ENCODE assay signal across 9 cellular contexts in the genomic region with DNA sequence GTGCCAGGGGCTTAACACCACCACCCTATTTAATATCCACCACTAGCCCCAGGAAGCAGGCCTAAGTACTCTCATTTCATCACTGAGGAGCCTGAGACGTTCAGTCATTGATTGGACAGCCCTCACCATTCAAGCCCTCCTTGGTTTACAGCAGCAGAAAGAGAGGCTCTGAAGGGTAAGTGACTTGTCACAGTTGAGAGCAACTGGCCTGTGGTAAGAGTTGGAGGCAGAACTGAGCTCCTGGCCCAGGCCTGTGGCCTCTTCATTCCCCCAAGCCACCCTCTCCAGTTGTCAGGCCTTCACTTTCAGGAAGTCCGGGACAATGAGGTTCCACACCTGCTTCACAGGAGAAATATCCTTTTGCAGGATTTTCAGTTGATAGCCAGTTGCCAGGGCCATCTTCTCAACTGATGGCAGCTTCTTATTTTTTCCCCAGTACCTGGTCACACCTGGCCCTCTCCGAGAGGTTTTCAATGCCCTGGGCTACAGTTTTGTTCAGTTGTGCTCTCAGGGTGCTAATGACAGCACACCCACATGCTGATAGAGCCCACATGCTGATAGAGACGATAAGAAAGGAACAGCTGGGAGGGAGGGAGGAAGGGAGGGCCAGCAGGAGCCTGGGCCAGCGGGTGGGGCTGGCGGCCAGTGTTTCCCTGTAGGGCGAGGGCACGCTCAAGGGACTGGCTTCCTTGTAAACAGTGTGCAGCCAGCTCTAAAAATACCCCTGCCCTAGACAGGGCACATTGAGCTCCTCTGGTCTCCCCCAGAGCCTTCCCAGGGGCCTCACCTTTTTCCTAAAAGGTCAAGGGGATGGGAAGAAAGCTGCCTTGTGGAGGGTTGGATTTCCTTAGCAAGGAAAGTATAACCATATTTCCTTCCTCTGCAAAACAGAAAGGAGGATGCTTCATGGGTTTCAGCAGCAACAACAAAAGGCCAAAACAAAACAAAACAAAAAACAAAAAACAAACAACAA.
DNase-seq lines count a peak whose midpoint lies in the region; ATAC-seq and TF ChIP-seq lines count a peak whose summit lies in the region.
"Had no signal": no experiment of that assay in that cellular context is flagged by ENCODE, and none has a peak within 500 bp of the region (broad histone marks: within the 10 kb centered on the region; RNA-seq: fewer than 3 reads in every experiment).

No MANE protein-coding gene starts in this region.

- DNase-seq in CD14-positive monocyte (ENCODE audit: low spot score) (peak; percentile 46), NCI-H2196 treated with DMSO at 0.1 percent for 48 hours (lab: John Stamatoyannopoulos, UW; ENCODE audit: unreplicated experiment) (peak; percentile 40), esophagus muscularis mucosa (ENCODE audit: extremely low spot score) (no peak), HAP-1 (ENCODE audit: low spot score in 2 of 2) (no peak), germinal center (ENCODE audit: low spot score) (no peak)
- no peak for DNase-seq in activated CD4-positive, CD25-positive, alpha-beta regulatory T cell treated with anti-CD3 and anti-CD28 coated beads, Interleukin-2, amount 50 U/mL, for 72 hours

- H3K27ac Mint-ChIP-seq in CD14-positive monocyte (peak overlapping the region; percentile 74 to 94 (median 90)), nephron (peak overlapping the region; percentile 88 to 90 (median 90))

- peaks cover 0 to 5% (median 2%) of the 10 kb centered on the region in 3 donors for H3K27me3 Mint-ChIP-seq in CD14-positive monocyte (ENCODE audit: low read depth in 3 of 3)
- H3K27me3 Mint-ChIP-seq in nephron (ENCODE audit: low read depth) = no peaks in the 10 kb centered on the region

- no peak for ATAC-seq in GM18907 (IDR thresholded peaks at IDR 0.05; ENCODE audit: unreplicated experiment)
- ATAC-seq: activated CD4-positive, CD25-positive, alpha-beta regulatory T cell treated with anti-CD3 and anti-CD28 coated beads, Interleukin-2, amount 50 U/mL, for 24 hours had no signal

- H3K36me3 Mint-ChIP-seq in CD14-positive monocyte = peaks cover 0 to 1% of the 10 kb centered on the region in 2 donors
- no peaks in the 10 kb centered on the region for H3K36me3 Mint-ChIP-seq in nephron (ENCODE audit: low read depth)

- no peak overlapping the region for H3K4me3 ChIP-seq in esophagus muscularis mucosa
- no peak overlapping the region for H3K4me3 ChIP-seq in HAP-1

- peak overlapping the region; percentile 37 to 67 (median 50) for H3K27ac ChIP-seq in esophagus muscularis mucosa (replicated peaks in 1 of 4)

- in situ Hi-C loops in HAP-1 (cut with MboI; ENCODE audit: low sequenced_read_pairs) = no loop called here

- H3K4me3 Mint-ChIP-seq in CD14-positive monocyte = peak overlapping the region; percentile 48 to 63
- no peak overlapping the region for H3K4me3 Mint-ChIP-seq in nephron

- no peak for TF ChIP-seq CTCF in CD14-positive monocyte (IDR thresholded peaks at IDR 0.05)
- no peak for TF ChIP-seq CTCF in esophagus muscularis mucosa (IDR thresholded peaks at IDR 0.05)
- TF ChIP-seq CTCF in nephron (IDR thresholded peaks at IDR 0.05; ENCODE audit: unreplicated experiment in 3 of 3) = no peak

- H3K9me3 ChIP-seq in esophagus muscularis mucosa = no peaks in the 10 kb centered on the region
- no peaks in the 10 kb centered on the region for H3K9me3 ChIP-seq in HAP-1

- intact Hi-C loops in CD14-positive monocyte (cut with micrococcal nuclease) = loop anchor here in 1 of 2 donors (5.0 kb wide), 2 partner anchors 36 to 109 kb away; no protein-coding TSS in a partner anchor
- intact Hi-C loops in esophagus muscularis mucosa (cut with DNase I) = no loop called here

- no peak for TF ChIP-seq POLR2A in esophagus muscularis mucosa (IDR thresholded peaks at IDR 0.05; ENCODE audit: low read depth)

- no peak for TF ChIP-seq EP300 in esophagus muscularis mucosa (IDR thresholded peaks at IDR 0.05)

- WGBS in esophagus muscularis mucosa = 62% methylated on average over 7 of the region's 8 CpGs

- peaks cover 57 to 71% (median 68%) of the 10 kb centered on the region in 4 donors for H3K4me1 ChIP-seq in esophagus muscularis mucosa
- no peaks in the 10 kb centered on the region for H3K4me1 ChIP-seq in HAP-1

- H3K4me1 Mint-ChIP-seq in CD14-positive monocyte (peaks cover 78% of the 10 kb centered on the region), nephron (peaks cover 75% of the 10 kb centered on the region)

- H3K9me3 Mint-ChIP-seq in CD14-positive monocyte = no peaks in the 10 kb centered on the region
- no peaks in the 10 kb centered on the region for H3K9me3 Mint-ChIP-seq in nephron

- H3K36me3 ChIP-seq in esophagus muscularis mucosa (no peaks in the 10 kb centered on the region), HAP-1 (replicated peaks) (no peaks in the 10 kb centered on the region)

- H3K27me3 ChIP-seq in esophagus muscularis mucosa (no peaks in the 10 kb centered on the region), HAP-1 (ENCODE audit: low read depth) (no peaks in the 10 kb centered on the region)

Comparison
In these comparisons a context has a peak if more than half of its experiments do, and no peak if none do; other contexts are left out.
1. DNase-seq: peak in CD14-positive monocyte (single experiment) and NCI-H2196 treated with DMSO at 0.1 percent for 48 hours (single experiment); none in esophagus muscularis mucosa (single experiment), activated CD4-positive, CD25-positive, alpha-beta regulatory T cell treated with anti-CD3 and anti-CD28 coated beads, Interleukin-2, amount 50 U/mL, for 72 hours (single experiment), HAP-1 (0 of 2) and germinal center (single experiment).
2. H3K4me3 Mint-ChIP-seq: peak in CD14-positive monocyte (2 of 2); none in nephron (0 of 3).